9 cellular contexts compared by ENCODE assay signal in genomic region chr13:40102854-40103253, GRCh38.
A peak's percentile ranks its signal among the peaks of the same experiment; 100 is the strongest.
DNase-seq lines count a peak whose midpoint lies in the region; ATAC-seq and TF ChIP-seq lines count a peak whose summit lies in the region.
"Had no signal": no experiment of that assay in that cellular context is flagged by ENCODE, and none has a peak within 500 bp of the region (broad histone marks: within the 10 kb centered on the region; RNA-seq: fewer than 3 reads in every experiment).

No MANE protein-coding gene starts in this region.

- WGBS in esophagus squamous epithelium, 2 donors, result 26 to 50% methylated on average over 2 to 9 of the region's 9 CpGs

- DNase-seq in HCT116 (ENCODE audit: low read depth, low spot score), result peak; percentile 51
- DNase-seq in activated CD8-positive, alpha-beta memory T cell treated with anti-CD3 and anti-CD28 coated beads for 4 hours (ENCODE audit: low read depth in 2 of 2), result peak; percentile 43 to 79
- no peak for DNase-seq in esophagus squamous epithelium (lab: John Stamatoyannopoulos, UW)
- peak; percentile 87 to 93 for DNase-seq in stimulated activated CD4-positive, alpha-beta T cell treated with anti-CD3 and anti-CD28 coated beads, Interleukin-4, amount 100 ng/mL, for 48 hours (ENCODE audit: low read depth in 2 of 2)
- DNase-seq in HFFc6, result no peak
- DNase-seq in HuH-7 (ENCODE audit: low spot score), result no peak
- no peak for DNase-seq in globus pallidus (ENCODE audit: low spot score)
- DNase-seq: NCI-H69 had no signal

- H3K27me3 Mint-ChIP-seq in HFFc6 (ENCODE audit: insufficient read depth), result peaks cover 2% of the 10 kb centered on the region; the same call in 1 of the 2 replicates

- POLR2A ChIA-PET in HCT116 (lab: Charles Lee), result interaction anchor here (0.9 kb wide), 1 partner anchor 24 kb away, joined by 3 read pairs; no protein-coding TSS in a partner anchor

- no peak for TF ChIP-seq RAD21 in HCT116 (IDR thresholded peaks at IDR 0.05; ENCODE audit: low read depth)

- H2AFZ ChIP-seq in HCT116 (ENCODE audit: low read depth, low read length, poor library complexity, severe bottlenecking), result no peak overlapping the region

- H3K4me1 ChIP-seq in HCT116 (ENCODE audit: control insufficient read depth in 1 of 2, insufficient read depth in 2 of 2, low read length in 2 of 2), result peaks cover 3 to 12% of the 10 kb centered on the region in 2 experiments; a peak in 3 of 4 replicates
- peaks cover 6 to 33% (median 19%) of the 10 kb centered on the region in 3 donors for H3K4me1 ChIP-seq in esophagus squamous epithelium

- no peaks in the 10 kb centered on the region for H4K20me1 ChIP-seq in HCT116 (ENCODE audit: insufficient read depth)

- ATAC-seq in HCT116 (peak; percentile 62), GM21825 (IDR thresholded peaks at IDR 0.05; ENCODE audit: unreplicated experiment) (no peak)

- RAD21 ChIA-PET in HCT116 (lab: Charles Lee; ENCODE audit: low non-redundant PET in 1 of 2, low total read pairs in 2 of 2, uncharacterized antibody in 2 of 2, unreplicated experiment in 2 of 2), result interaction anchor here in 1 of 2 experiments (0.6 kb wide), 1 partner anchor 34 kb away, joined by 3 read pairs; no protein-coding TSS in a partner anchor

- H3K27ac ChIP-seq in HCT116 (ENCODE audit: low read depth, low read length), result no peak overlapping the region
- H3K27ac ChIP-seq in esophagus squamous epithelium, result peak overlapping the region; percentile 70 to 87 (median 78)

- TF ChIP-seq POLR2A in HCT116 (IDR thresholded peaks at IDR 0.05; ENCODE audit: borderline replicate concordance, extremely low read depth, insufficient read depth, insufficient read length), result no peak
- TF ChIP-seq POLR2A in esophagus squamous epithelium (IDR thresholded peaks at IDR 0.05), result no peak

- H3K9me3 Mint-ChIP-seq in HFFc6, result peaks cover 24% of the 10 kb centered on the region

- peak overlapping the region; percentile 50 for H3K4me2 ChIP-seq in HCT116 (ENCODE audit: low read length)

- H3K4me1 Mint-ChIP-seq in HFFc6 (ENCODE audit: low read depth), result no peaks in the 10 kb centered on the region

- no TSS peak for BruUV-seq in HCT116 (replicated peaks; lab: Mats Ljungman, UMichigan)

- no peaks in the 10 kb centered on the region for H3K79me2 ChIP-seq in HCT116 (ENCODE audit: insufficient read depth, low read length)

- no peaks in the 10 kb centered on the region for H3K36me3 ChIP-seq in HCT116 (ENCODE audit: control insufficient read depth in 1 of 2, insufficient read depth in 2 of 2, low read length in 2 of 2)
- no peaks in the 10 kb centered on the region for H3K36me3 ChIP-seq in esophagus squamous epithelium

- H3K9me2 ChIP-seq in HCT116 (ENCODE audit: insufficient read depth), result no peaks in the 10 kb centered on the region

- TF ChIP-seq CTCF in HCT116 (IDR thresholded peaks at IDR 0.05 in 2 of 3, conservative IDR thresholded peaks at IDR 0.05 in 1 of 3; ENCODE audit: borderline replicate concordance in 1 of 3, insufficient read depth in 1 of 3, low read depth in 2 of 3, low read length in 2 of 3), result no peak
- TF ChIP-seq CTCF in esophagus squamous epithelium (IDR thresholded peaks at IDR 0.05), result no peak
- TF ChIP-seq CTCF in HFFc6 (IDR thresholded peaks at IDR 0.05), result no peak

- no peaks in the 10 kb centered on the region for H3K27me3 ChIP-seq in HCT116 (ENCODE audit: insufficient read depth, low read length)
- no peaks in the 10 kb centered on the region for H3K27me3 ChIP-seq in esophagus squamous epithelium

- H3K4me3 ChIP-seq in HCT116 (replicated peaks in 1 of 2; ENCODE audit: low read depth in 1 of 2, low read length in 2 of 2) (no peak overlapping the region), esophagus squamous epithelium (no peak overlapping the region)

- intact Hi-C loops in HCT116 (cut with micrococcal nuclease), result no loop called here
- intact Hi-C loops in esophagus squamous epithelium (cut with DNase I), result no loop called here

- H3K27ac Mint-ChIP-seq in HFFc6, result no peak overlapping the region

- no peak overlapping the region for H3K4me3 Mint-ChIP-seq in HFFc6

- no peaks in the 10 kb centered on the region; the same call in 1 of the 2 replicates for H3K36me3 Mint-ChIP-seq in HFFc6 (ENCODE audit: low read depth)

- no peak overlapping the region for H3K9ac ChIP-seq in HCT116 (ENCODE audit: low read length)

- 0 out of 4 replicates have a peak, but pooled peaks cover 0 to 4% of the 10 kb centered on the region in 2 experiments for H3K9me3 ChIP-seq in HCT116 (ENCODE audit: control insufficient read depth in 1 of 2, insufficient read depth in 1 of 2, low read depth in 1 of 2, low read length in 2 of 2)
- H3K9me3 ChIP-seq in esophagus squamous epithelium, result peaks cover 0 to 8% (median 0%) of the 10 kb centered on the region in 3 donors

- CTCF ChIA-PET in HCT116 (lab: Charles Lee), result no interaction called here

TF ChIP-seq in HCT116, 20 proteins besides CTCF, POLR2A, EP300 and RAD21:
- TF ChIP-seq, protein P1, sequence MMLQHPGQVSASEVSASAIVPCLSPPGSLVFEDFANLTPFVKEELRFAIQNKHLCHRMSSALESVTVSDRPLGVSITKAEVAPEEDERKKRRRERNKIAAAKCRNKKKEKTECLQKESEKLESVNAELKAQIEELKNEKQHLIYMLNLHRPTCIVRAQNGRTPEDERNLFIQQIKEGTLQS (IDR thresholded peaks at IDR 0.05), result no peak
- TF ChIP-seq ZBTB33 (IDR thresholded peaks at IDR 0.05; ENCODE audit: extremely low read depth, insufficient replicate concordance, low read length), result no peak
- TF ChIP-seq SP1 (IDR thresholded peaks at IDR 0.05; ENCODE audit: low read depth), result 0 out of 2 replicates have a peak, but pooled peaks have one; percentile 17
- TF ChIP-seq, protein P2, sequence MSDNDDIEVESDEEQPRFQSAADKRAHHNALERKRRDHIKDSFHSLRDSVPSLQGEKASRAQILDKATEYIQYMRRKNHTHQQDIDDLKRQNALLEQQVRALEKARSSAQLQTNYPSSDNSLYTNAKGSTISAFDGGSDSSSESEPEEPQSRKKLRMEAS (IDR thresholded peaks at IDR 0.05), result no peak
- TF ChIP-seq EGR1 (IDR thresholded peaks at IDR 0.05; ENCODE audit: low read depth), result peak; percentile 82
TF ChIP-seq in HCT116: peak in this region for 2.

Comparison
In these comparisons a context has a peak if more than half of its experiments do, and no peak if none do; other contexts are left out.
1. DNase-seq: peak in HCT116 (single experiment), activated CD8-positive, alpha-beta memory T cell treated with anti-CD3 and anti-CD28 coated beads for 4 hours (2 of 2) and stimulated activated CD4-positive, alpha-beta T cell treated with anti-CD3 and anti-CD28 coated beads, Interleukin-4, amount 100 ng/mL, for 48 hours (2 of 2); none in esophagus squamous epithelium (single experiment), HFFc6 (single experiment), HuH-7 (single experiment) and globus pallidus (single experiment).